Comparison of ENCODE assay signal across 8 cellular contexts in the genomic region with DNA sequence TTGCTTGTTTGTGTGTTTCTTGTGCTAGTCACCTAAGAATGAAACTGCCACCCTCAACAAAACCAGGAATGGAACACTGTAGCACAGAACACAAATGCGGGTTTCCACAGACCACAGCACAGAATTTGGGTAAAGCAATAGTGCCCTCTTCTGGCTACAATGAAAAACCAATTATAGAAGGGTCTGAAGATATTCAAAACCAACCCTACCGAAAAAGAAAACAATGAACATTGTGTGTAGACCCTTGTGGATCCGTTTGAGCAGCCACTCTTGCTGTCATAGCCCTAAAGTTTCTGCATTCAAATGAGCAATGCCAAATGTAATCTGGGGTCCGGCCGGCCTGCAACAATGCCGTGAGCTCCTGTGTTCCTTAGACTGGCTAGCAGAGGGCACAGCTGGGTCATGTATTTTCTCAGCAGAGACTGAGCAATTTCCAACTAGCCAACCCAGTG. TPM values are rescaled to one million over a fixed set of nuclear protein-coding genes. Genes with fewer than 3 reads are reported as not detected.
A peak's percentile ranks its signal among the peaks of the same experiment; 100 is the strongest.
DNase-seq lines count a peak whose midpoint lies in the region; ATAC-seq, FAIRE-seq and TF ChIP-seq lines count a peak whose summit lies in the region.

No MANE protein-coding gene starts in this region.

- intact Hi-C loops in Calu3 (cut with micrococcal nuclease; ENCODE audit: unreplicated experiment) (loop anchor here (1.0 to 10.0 kb wide), 8 partner anchors 524 to 1054 kb away; no protein-coding TSS in a partner anchor), testis (cut with DNase I; ENCODE audit: low total_unique reads) (no loop called here)

- no peaks in the 10 kb centered on the region for H3K9me3 Mint-ChIP-seq in Calu3 (ENCODE audit: low read depth, unreplicated experiment)

- TF ChIP-seq RAD21 in Ishikawa (IDR thresholded peaks at IDR 0.05; ENCODE audit: low read depth): peak; percentile 93

- no peak overlapping the region for H3K4me3 Mint-ChIP-seq in Calu3 (ENCODE audit: low read depth, unreplicated experiment)

- no peaks in the 10 kb centered on the region for H3K27me3 Mint-ChIP-seq in Calu3 (ENCODE audit: unreplicated experiment)

- WGBS in testis, 2 donors: 21 to 23% methylated on average over 6 of the region's 6 CpGs

- DNase-seq in Calu3 (peak; percentile 52), RCC 7860 (ENCODE audit: low spot score) (peak; percentile 26), cardiac fibroblast (ENCODE audit: low read depth in 2 of 2) (peak; percentile 77 to 80), left kidney (ENCODE audit: low read depth, low spot score) (peak; percentile 86), testis (peak; percentile 43), OCI-M2 (lab: John Stamatoyannopoulos, UW; ENCODE audit: unreplicated experiment) (no peak)

- ATAC-seq in GM19351 (IDR thresholded peaks at IDR 0.05; ENCODE audit: unreplicated experiment): peak; percentile 69

- H3K36me3 ChIP-seq in testis (ENCODE audit: low read depth, missing control alignments): no peaks in the 10 kb centered on the region

- H3K9me3 ChIP-seq in testis: no peaks in the 10 kb centered on the region

- no peaks in the 10 kb centered on the region for H3K27me3 ChIP-seq in testis

- FAIRE-seq in RCC 7860 (lab: Jason Lieb, UNC): peak; percentile 24

- peaks cover 40% of the 10 kb centered on the region for H3K4me1 Mint-ChIP-seq in Calu3 (ENCODE audit: low read depth, unreplicated experiment)

- no peaks in the 10 kb centered on the region for H3K36me3 Mint-ChIP-seq in Calu3 (ENCODE audit: insufficient read depth, unreplicated experiment)

- TF ChIP-seq POLR2A in testis (IDR thresholded peaks at IDR 0.05): no peak

- TF ChIP-seq CTCF in Calu3 (IDR thresholded peaks at IDR 0.05; ENCODE audit: unreplicated experiment): peak; percentile 82
- peak; percentile 65 for TF ChIP-seq CTCF in cardiac fibroblast (IDR thresholded peaks at IDR 0.05; ENCODE audit: low read depth, low read length)
- TF ChIP-seq CTCF in testis (IDR thresholded peaks at IDR 0.05): peak; percentile 58 to 73 (median 62)

- no TSS peak for BruUV-seq in Calu3 (replicated peaks; lab: Mats Ljungman, UMichigan)

- H3K4me3 ChIP-seq in cardiac fibroblast (replicated peaks in 1 of 2; ENCODE audit: low read depth in 2 of 2, low read length in 2 of 2) (no peak overlapping the region), testis (no peak overlapping the region)

- CTCF ChIA-PET in Calu3 (lab: Charles Lee): interaction anchor here (0.6 to 1.9 kb wide), 9 partner anchors 12 to 855 kb away, joined by 3 to 8 read pairs (median 5); a partner anchor contains a TSS

- no peak overlapping the region for H3K27ac ChIP-seq in testis

- no peak overlapping the region for H3K27ac Mint-ChIP-seq in Calu3 (ENCODE audit: unreplicated experiment)

- no peak for TF ChIP-seq EP300 in Ishikawa (IDR thresholded peaks at IDR 0.05; ENCODE audit: borderline replicate concordance)

- H3K4me1 ChIP-seq in testis: peaks cover 4% of the 10 kb centered on the region

TF ChIP-seq in Ishikawa, 13 proteins besides CTCF, POLR2A, EP300 and RAD21:
- no peak for TF ChIP-seq NFIC (IDR thresholded peaks at IDR 0.05)
- TF ChIP-seq CREB1 (IDR thresholded peaks at IDR 0.05; ENCODE audit: low read depth): no peak
- TF ChIP-seq CEBPB (IDR thresholded peaks at IDR 0.05): no peak
- no peak for TF ChIP-seq TCF12 (IDR thresholded peaks at IDR 0.05; ENCODE audit: low read depth)
- TF ChIP-seq, protein P1, sequence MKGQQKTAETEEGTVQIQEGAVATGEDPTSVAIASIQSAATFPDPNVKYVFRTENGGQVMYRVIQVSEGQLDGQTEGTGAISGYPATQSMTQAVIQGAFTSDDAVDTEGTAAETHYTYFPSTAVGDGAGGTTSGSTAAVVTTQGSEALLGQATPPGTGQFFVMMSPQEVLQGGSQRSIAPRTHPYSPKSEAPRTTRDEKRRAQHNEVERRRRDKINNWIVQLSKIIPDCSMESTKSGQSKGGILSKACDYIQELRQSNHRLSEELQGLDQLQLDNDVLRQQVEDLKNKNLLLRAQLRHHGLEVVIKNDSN (IDR thresholded peaks at IDR 0.05): no peak
- TF ChIP-seq, protein P2, sequence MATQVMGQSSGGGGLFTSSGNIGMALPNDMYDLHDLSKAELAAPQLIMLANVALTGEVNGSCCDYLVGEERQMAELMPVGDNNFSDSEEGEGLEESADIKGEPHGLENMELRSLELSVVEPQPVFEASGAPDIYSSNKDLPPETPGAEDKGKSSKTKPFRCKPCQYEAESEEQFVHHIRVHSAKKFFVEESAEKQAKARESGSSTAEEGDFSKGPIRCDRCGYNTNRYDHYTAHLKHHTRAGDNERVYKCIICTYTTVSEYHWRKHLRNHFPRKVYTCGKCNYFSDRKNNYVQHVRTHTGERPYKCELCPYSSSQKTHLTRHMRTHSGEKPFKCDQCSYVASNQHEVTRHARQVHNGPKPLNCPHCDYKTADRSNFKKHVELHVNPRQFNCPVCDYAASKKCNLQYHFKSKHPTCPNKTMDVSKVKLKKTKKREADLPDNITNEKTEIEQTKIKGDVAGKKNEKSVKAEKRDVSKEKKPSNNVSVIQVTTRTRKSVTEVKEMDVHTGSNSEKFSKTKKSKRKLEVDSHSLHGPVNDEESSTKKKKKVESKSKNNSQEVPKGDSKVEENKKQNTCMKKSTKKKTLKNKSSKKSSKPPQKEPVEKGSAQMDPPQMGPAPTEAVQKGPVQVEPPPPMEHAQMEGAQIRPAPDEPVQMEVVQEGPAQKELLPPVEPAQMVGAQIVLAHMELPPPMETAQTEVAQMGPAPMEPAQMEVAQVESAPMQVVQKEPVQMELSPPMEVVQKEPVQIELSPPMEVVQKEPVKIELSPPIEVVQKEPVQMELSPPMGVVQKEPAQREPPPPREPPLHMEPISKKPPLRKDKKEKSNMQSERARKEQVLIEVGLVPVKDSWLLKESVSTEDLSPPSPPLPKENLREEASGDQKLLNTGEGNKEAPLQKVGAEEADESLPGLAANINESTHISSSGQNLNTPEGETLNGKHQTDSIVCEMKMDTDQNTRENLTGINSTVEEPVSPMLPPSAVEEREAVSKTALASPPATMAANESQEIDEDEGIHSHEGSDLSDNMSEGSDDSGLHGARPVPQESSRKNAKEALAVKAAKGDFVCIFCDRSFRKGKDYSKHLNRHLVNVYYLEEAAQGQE (IDR thresholded peaks at IDR 0.05; ENCODE audit: low read depth): no peak
- TF ChIP-seq TEAD4 (IDR thresholded peaks at IDR 0.05): no peak
- no peak for TF ChIP-seq EGR1 (IDR thresholded peaks at IDR 0.05)
- no peak for TF ChIP-seq ZBTB7A (IDR thresholded peaks at IDR 0.05; ENCODE audit: low read depth)
- TF ChIP-seq, protein P3, sequence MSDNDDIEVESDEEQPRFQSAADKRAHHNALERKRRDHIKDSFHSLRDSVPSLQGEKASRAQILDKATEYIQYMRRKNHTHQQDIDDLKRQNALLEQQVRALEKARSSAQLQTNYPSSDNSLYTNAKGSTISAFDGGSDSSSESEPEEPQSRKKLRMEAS (IDR thresholded peaks at IDR 0.05): no peak
- no peak for TF ChIP-seq YY1 (IDR thresholded peaks at IDR 0.05; ENCODE audit: low read depth)
- TF ChIP-seq TAF1 (IDR thresholded peaks at IDR 0.05; ENCODE audit: low read depth): no peak
- TF ChIP-seq FOXM1 (IDR thresholded peaks at IDR 0.05; ENCODE audit: borderline replicate concordance, low read depth): no peak

RNA-seq across cellular contexts. Expression of a gene that starts 8.3 kb away (rescaled TPM):
- total RNA-seq in Calu3 (2022) (91.6 and 100 TPM in 2 replicates), testis (100 to 1,000 TPM in 1 of 2 donors, 10 to 100 TPM in 1; 89.7 to 153 TPM)
- polyA plus RNA-seq in testis (ENCODE audit: insufficient read depth, low read depth, low replicate concordance): 28.3 TPM

RNA-seq across cellular contexts. Expression of a gene that starts 36.2 kb away (rescaled TPM):
- total RNA-seq in Calu3 (2022): 212 and 223 TPM in 2 replicates
- 10 to 100 TPM; 44.6 to 82.5 TPM for total RNA-seq in testis
- 59.5 TPM for polyA plus RNA-seq in testis (ENCODE audit: insufficient read depth, low read depth, low replicate concordance)
